Comparison of ENCODE assay signal across 21 cellular contexts in genomic region chr13:44308352-44308751, GRCh38.
DNase-seq lines count a peak whose midpoint lies in the region; ATAC-seq, FAIRE-seq and TF ChIP-seq lines count a peak whose summit lies in the region.
"Had no signal": no experiment of that assay in that cellular context is flagged by ENCODE, and none has a peak within 500 bp of the region (broad histone marks: within the 10 kb centered on the region; RNA-seq: fewer than 3 reads in every experiment).

No MANE protein-coding gene starts in this region.

- POLR2A ChIA-PET in A549 (lab: Yijun Ruan, JAX) (interaction anchor here (2.6 kb wide), 1 partner anchor 128 kb away, joined by 80 read pairs; no protein-coding TSS in a partner anchor), OCI-LY7 (lab: Charles Lee) (no interaction called here)

- no TSS peak for BruUV-seq in OCI-LY7 (replicated peaks; lab: Mats Ljungman, UMichigan)

- H3K36me3 ChIP-seq in RWPE2 (ENCODE audit: low read depth) = no peaks in the 10 kb centered on the region
- no peaks in the 10 kb centered on the region for H3K36me3 ChIP-seq in mucosa of rectum (ENCODE audit: control insufficient read depth in 2 of 2, insufficient read depth in 2 of 2, low read length in 2 of 2)
- no peaks in the 10 kb centered on the region for H3K36me3 ChIP-seq in stomach
- H3K36me3 ChIP-seq in OCI-LY7 (ENCODE audit: insufficient read depth, low read length) = no peaks in the 10 kb centered on the region
- H3K36me3 ChIP-seq: SJSA1 had no signal

- TF ChIP-seq CTCF in A549 (IDR thresholded peaks at IDR 0.05) (no peak), RWPE2 (IDR thresholded peaks at IDR 0.05; ENCODE audit: poor library complexity, severe bottlenecking) (no peak), stomach (IDR thresholded peaks at IDR 0.05) (no peak), OCI-LY7 (conservative IDR thresholded peaks at IDR 0.05; ENCODE audit: low read length) (no peak)

- H3K4me1 ChIP-seq in A549 (peaks cover 81% of the 10 kb centered on the region), RWPE2 (ENCODE audit: insufficient read depth, poor library complexity, severe bottlenecking) (peaks cover 60% of the 10 kb centered on the region), mucosa of rectum (ENCODE audit: control insufficient read depth in 2 of 2, insufficient read depth in 2 of 2, low read length in 2 of 2) (peaks cover 12 to 50% of the 10 kb centered on the region in 2 donors), stomach (peaks cover 30 to 95% (median 72%) of the 10 kb centered on the region in 4 donors), OCI-LY7 (ENCODE audit: insufficient read depth, low read length, poor library complexity, severe bottlenecking) (no peaks in the 10 kb centered on the region)

- H3K9ac ChIP-seq in mucosa of rectum (ENCODE audit: low read depth in 1 of 2, low read length in 2 of 2) = no peak overlapping the region

- no peaks in the 10 kb centered on the region for H3K27me3 ChIP-seq in RWPE2 (ENCODE audit: insufficient read depth, poor library complexity, severe bottlenecking)
- H3K27me3 ChIP-seq in mucosa of rectum (ENCODE audit: control insufficient read depth in 2 of 2, insufficient read depth in 2 of 2, low read length in 2 of 2) = no peaks in the 10 kb centered on the region
- H3K27me3 ChIP-seq in stomach = no peaks in the 10 kb centered on the region
- H3K27me3 ChIP-seq: SJSA1 had no signal

- no peak for FAIRE-seq in A549 (lab: Jason Lieb, UNC)
- FAIRE-seq: A204.1, GM12878, GM18507, H1 had no signal

- H3K4me2 ChIP-seq in A549 = no peak overlapping the region
- H3K4me2 ChIP-seq in OCI-LY7 (ENCODE audit: low read length) = no peak overlapping the region

- 88% methylated on average over 3 of the region's 3 CpGs for WGBS in A549 (ENCODE audit: missing lambda C conversion rate)
- WGBS in stomach, 5 donors = 91 to 98% (median 95%) methylated on average over 3 of the region's 3 CpGs

- intact Hi-C loops in stomach (cut with DNase I; ENCODE audit: low total_unique reads) = no loop called here
- intact Hi-C loops in OCI-LY7 (cut with micrococcal nuclease; ENCODE audit: unreplicated experiment) = no loop called here

- DNase-seq in A549 (ENCODE audit: low read depth in 1 of 2, low spot score in 1 of 2) (no peak), RWPE2 (ENCODE audit: low spot score) (no peak), stomach (no peak), OCI-LY7 (ENCODE audit: low spot score) (no peak), kidney tubule cell (ENCODE audit: low spot score) (no peak), NCI-H510A treated with DMSO at 0.1 percent for 48 hours (lab: John Stamatoyannopoulos, UW) (no peak)
- DNase-seq: C1 segment of cervical spinal cord, GDM1, HFFc6, NCI-H1417 treated with DMSO at 0.1 percent for 48 hours, NCI-H2029, NCI-H2171 treated with DMSO at 0.1 percent for 48 hours, NCI-H446 treated with DMSO at 0.1 percent for 48 hours, NCI-H748 treated with DMSO at 0.1 percent for 48 hours had no signal

- no peaks in the 10 kb centered on the region for H3K9me2 ChIP-seq in OCI-LY7 (ENCODE audit: insufficient read depth, low read length)

- H3K9me3 ChIP-seq in A549 (no peaks in the 10 kb centered on the region), RWPE2 (ENCODE audit: severe bottlenecking) (no peaks in the 10 kb centered on the region), mucosa of rectum (ENCODE audit: control insufficient read depth in 2 of 2, low read length in 2 of 2) (no peaks in the 10 kb centered on the region), stomach (no peaks in the 10 kb centered on the region), OCI-LY7 (ENCODE audit: low read length) (no peaks in the 10 kb centered on the region)
- H3K9me3 ChIP-seq: SJSA1 had no signal

- ATAC-seq in A549 = no peak
- ATAC-seq in RWPE2 (ENCODE audit: low read depth) = no peak
- no peak for ATAC-seq in HG03442 (IDR thresholded peaks at IDR 0.05; ENCODE audit: unreplicated experiment)
- ATAC-seq: GM12878 had no signal

- H2AFZ ChIP-seq in OCI-LY7 (ENCODE audit: low read length) = no peak overlapping the region

- no peaks in the 10 kb centered on the region for H4K20me1 ChIP-seq in OCI-LY7 (ENCODE audit: insufficient read depth, low read length)

- no peaks in the 10 kb centered on the region for H3K79me2 ChIP-seq in OCI-LY7 (ENCODE audit: insufficient read depth, low read depth, low read length)

- peak overlapping the region; percentile 93 to 97 for H3K27ac ChIP-seq in A549
- H3K27ac ChIP-seq in RWPE2 (ENCODE audit: poor library complexity, severe bottlenecking) = peak overlapping the region; percentile 100
- peak overlapping the region; percentile 56 to 68 for H3K27ac ChIP-seq in mucosa of rectum (ENCODE audit: low read depth in 2 of 2, low read length in 2 of 2)
- peak overlapping the region; percentile 16 to 93 (median 85) for H3K27ac ChIP-seq in stomach
- H3K27ac ChIP-seq in OCI-LY7 (ENCODE audit: low read depth, low read length, poor library complexity, severe bottlenecking) = no peak overlapping the region
- H3K27ac ChIP-seq: SJSA1 had no signal

- TF ChIP-seq POLR2A in A549 (IDR thresholded peaks at IDR 0.05; ENCODE audit: low read length) (no peak), stomach (IDR thresholded peaks at IDR 0.05) (no peak)

- TF ChIP-seq RAD21 in A549 (conservative IDR thresholded peaks at IDR 0.05 in 1 of 2, IDR thresholded peaks at IDR 0.05 in 1 of 2) = no peak

- no peak for TF ChIP-seq EP300 in A549 (IDR thresholded peaks at IDR 0.05)
- TF ChIP-seq EP300 in stomach (IDR thresholded peaks at IDR 0.05) = no peak

- H3K4me3 ChIP-seq in A549 = no peak overlapping the region
- H3K4me3 ChIP-seq in RWPE2 (ENCODE audit: severe bottlenecking) = no peak overlapping the region
- H3K4me3 ChIP-seq in mucosa of rectum (ENCODE audit: low read length in 2 of 2) = no peak overlapping the region
- H3K4me3 ChIP-seq in stomach = no peak overlapping the region
- H3K4me3 ChIP-seq in OCI-LY7 (ENCODE audit: low read depth, low read length, poor library complexity, severe bottlenecking) = no peak overlapping the region
- H3K4me3 ChIP-seq: GM12878, SJSA1 had no signal

- CTCF ChIA-PET in A549 (lab: Yijun Ruan, JAX) = interaction anchor here (1.1 kb wide), 1 partner anchor 400 kb away, joined by 3 read pairs; no protein-coding TSS in a partner anchor
- CTCF ChIA-PET in OCI-LY7 (lab: Charles Lee; ENCODE audit: unreplicated experiment) = no interaction called here

TF ChIP-seq in A549, 52 proteins besides CTCF, POLR2A, EP300 and RAD21 (continues in another document):
- TF ChIP-seq JUN (IDR thresholded peaks at IDR 0.05) (no peak), SMC3 (IDR thresholded peaks at IDR 0.05) (no peak), SREBF2 (IDR thresholded peaks at IDR 0.05) (no peak), CEBPB (IDR thresholded peaks at IDR 0.05) (no peak), TFCP2L1 (CRISPR knock-in tag; IDR thresholded peaks at IDR 0.05) (no peak), ATOH8 (CRISPR knock-in tag; IDR thresholded peaks at IDR 0.05; ENCODE audit: low read depth) (no peak), NR3C1 (IDR thresholded peaks at IDR 0.05) (no peak), GATA3 (IDR thresholded peaks at IDR 0.05; ENCODE audit: borderline replicate concordance) (no peak), REST (IDR thresholded peaks at IDR 0.05) (no peak), NPAS2 (CRISPR knock-in tag; IDR thresholded peaks at IDR 0.05; ENCODE audit: borderline replicate concordance) (no peak), CHD4 (IDR thresholded peaks at IDR 0.05; ENCODE audit: borderline replicate concordance) (no peak), RCOR1 (IDR thresholded peaks at IDR 0.05; ENCODE audit: low read depth, low read length) (no peak), PHF8 (IDR thresholded peaks at IDR 0.05; ENCODE audit: borderline replicate concordance, low read depth) (no peak), USF2 (IDR thresholded peaks at IDR 0.05) (no peak), BHLHE40 (IDR thresholded peaks at IDR 0.05; ENCODE audit: low read depth, low read length) (no peak), RNF2 (IDR thresholded peaks at IDR 0.05; ENCODE audit: borderline replicate concordance, low read depth) (no peak), HDAC2 (IDR thresholded peaks at IDR 0.05) (no peak)
